ENCODE assay signal across 8 cellular contexts in the genomic region with DNA sequence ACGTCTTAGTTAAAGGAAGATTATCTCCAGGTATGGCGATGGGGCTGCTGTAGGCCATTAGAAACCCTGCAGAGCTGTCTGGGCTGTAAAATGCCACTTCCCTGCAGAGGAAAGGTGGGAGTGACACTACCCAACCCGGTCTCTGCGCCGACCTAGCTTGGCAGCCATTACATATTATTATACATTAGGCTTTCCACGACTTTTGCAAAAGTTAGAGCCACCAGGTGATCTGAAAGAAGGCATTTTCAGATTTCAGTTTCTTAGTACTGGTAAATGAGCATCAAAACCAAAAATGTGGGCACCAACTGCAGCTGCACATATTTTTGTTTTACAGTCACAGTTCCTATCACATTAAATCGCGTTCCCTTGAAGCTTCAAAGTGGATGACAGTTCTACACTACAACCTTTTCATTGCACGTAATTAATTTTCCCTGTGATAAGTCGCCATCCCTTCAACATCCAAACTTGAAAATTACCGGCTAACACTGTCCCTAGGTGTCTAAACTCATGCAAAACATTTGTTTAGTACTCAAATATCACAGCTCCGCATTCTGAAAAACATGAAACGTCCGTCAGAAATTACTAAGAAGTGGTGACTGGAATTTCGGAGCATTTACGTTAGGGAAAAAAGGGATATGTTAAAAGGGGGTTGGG.
DNase-seq lines count a peak whose midpoint lies in the region; ATAC-seq, FAIRE-seq and TF ChIP-seq lines count a peak whose summit lies in the region.

No MANE protein-coding gene starts in this region.

- peak overlapping the region; percentile 89 for H3K4me2 ChIP-seq in K562 (ENCODE audit: insufficient read depth, low read length)

- no peak for TF ChIP-seq EP300 in K562 (IDR thresholded peaks at IDR 0.05; ENCODE audit: low read length)

- DNase-seq in CD4-positive, alpha-beta T cell, result peak in 1 of 10 experiments; percentile 16
- DNase-seq in NCI-H1417 treated with DMSO at 0.1 percent for 48 hours (lab: John Stamatoyannopoulos, UW) (peak; percentile 52), K562 (ENCODE audit: extremely low read depth in 1 of 4, low spot score in 3 of 4) (peak in 2 of 4 experiments; percentile 38 to 44), GM13976 (ENCODE audit: low spot score) (no peak), CD1c-positive myeloid dendritic cell (ENCODE audit: extremely low spot score) (no peak), NK-92 (lab: John Stamatoyannopoulos, UW; ENCODE audit: unreplicated experiment) (no peak)
- peak in 1 of 9 donors; percentile 19 for DNase-seq in naive thymus-derived CD4-positive, alpha-beta T cell

- no peak for ATAC-seq in CD4-positive, alpha-beta T cell (ENCODE audit: poor library complexity)
- peak; percentile 39 for ATAC-seq in K562
- no peak for ATAC-seq in naive thymus-derived CD4-positive, alpha-beta T cell
- ATAC-seq in HG03565 (IDR thresholded peaks at IDR 0.05; ENCODE audit: unreplicated experiment), result no peak

- peak overlapping the region; percentile 95 for H2AFZ ChIP-seq in K562 (ENCODE audit: low read depth, low read length)

- 4% methylated on average over 16 of the region's 16 CpGs for WGBS in K562 (ENCODE audit: insufficient coverage, low coverage, missing lambda C conversion rate)

- H3K9me3 Mint-ChIP-seq in CD4-positive, alpha-beta T cell, result no peaks in the 10 kb centered on the region
- H3K9me3 Mint-ChIP-seq in naive thymus-derived CD4-positive, alpha-beta T cell, result no peaks in the 10 kb centered on the region

- H3K4me1 Mint-ChIP-seq in CD4-positive, alpha-beta T cell (ENCODE audit: low read depth), result peaks cover 69% of the 10 kb centered on the region
- peaks cover 25 to 83% (median 70%) of the 10 kb centered on the region in 7 donors for H3K4me1 Mint-ChIP-seq in naive thymus-derived CD4-positive, alpha-beta T cell

- H3K9me1 ChIP-seq in K562 (ENCODE audit: control insufficient read depth, insufficient read depth, low read length), result no peaks in the 10 kb centered on the region

- peak overlapping the region; percentile 88 for H3K4me3 Mint-ChIP-seq in CD4-positive, alpha-beta T cell
- H3K4me3 Mint-ChIP-seq in naive thymus-derived CD4-positive, alpha-beta T cell, result peak overlapping the region; percentile 63 to 93 (median 88)

- POLR2A ChIA-PET in CD4-positive, alpha-beta T cell (lab: Charles Lee), result interaction anchor here (0.9 to 7.5 kb wide), 14 partner anchors 9 to 96 kb away, joined by 3 to 224 read pairs (median 19); partner anchors contain the start of gene CHD2
- POLR2A ChIA-PET in K562 (lab: Yijun Ruan, JAX), result interaction anchor here (0.8 to 5.0 kb wide), 10 partner anchors 9 to 645 kb away, joined by 3 to 58 read pairs (median 6); partner anchors contain the start of gene CHD2
- POLR2A ChIA-PET in naive thymus-derived CD4-positive, alpha-beta T cell (lab: Charles Lee), result interaction anchor here (0.6 to 11.4 kb wide), 19 partner anchors 8 to 98 kb away, joined by 3 to 362 read pairs (median 12); partner anchors contain the start of gene CHD2

- peak overlapping the region; percentile 91 for H3K27ac ChIP-seq in CD4-positive, alpha-beta T cell (ENCODE audit: low read depth, low read length)
- peak overlapping the region; percentile 80 for H3K27ac ChIP-seq in K562 (ENCODE audit: extremely low read depth, low read depth, low read length)
- H3K27ac ChIP-seq in naive thymus-derived CD4-positive, alpha-beta T cell (ENCODE audit: low read depth, low read length), result peak overlapping the region; percentile 86

- H3K9ac ChIP-seq in K562 (ENCODE audit: insufficient read depth in 1 of 2, low read depth in 2 of 2, low read length in 2 of 2), result peak overlapping the region; percentile 76 to 85; a peak in 3 of 4 replicates

- no peaks in the 10 kb centered on the region for H3K36me3 ChIP-seq in K562 (ENCODE audit: control insufficient read depth, insufficient read depth, low read length)
- H3K36me3 ChIP-seq in naive thymus-derived CD4-positive, alpha-beta T cell (ENCODE audit: control insufficient read depth in 2 of 3, insufficient read depth in 3 of 3, low read length in 3 of 3), result no peaks in the 10 kb centered on the region

- no peaks in the 10 kb centered on the region for H3K36me3 Mint-ChIP-seq in CD4-positive, alpha-beta T cell (ENCODE audit: low read depth)
- H3K36me3 Mint-ChIP-seq in naive thymus-derived CD4-positive, alpha-beta T cell, result peaks cover 0 to 3% (median 0%) of the 10 kb centered on the region in 5 donors

- H3K27ac Mint-ChIP-seq in CD4-positive, alpha-beta T cell, result peak overlapping the region; percentile 79
- H3K27ac Mint-ChIP-seq in naive thymus-derived CD4-positive, alpha-beta T cell, result peak overlapping the region; percentile 78 to 98 (median 91)

- H3K4me1 ChIP-seq in K562 (replicated peaks in 1 of 2; ENCODE audit: control insufficient read depth in 2 of 2, insufficient read depth in 2 of 2, low read length in 2 of 2), result peaks cover 24 to 32% of the 10 kb centered on the region in 2 experiments
- H3K4me1 ChIP-seq in naive thymus-derived CD4-positive, alpha-beta T cell (ENCODE audit: control insufficient read depth in 2 of 2, insufficient read depth in 2 of 2, low read length in 2 of 2), result peaks cover 16 to 58% of the 10 kb centered on the region in 2 donors

- TF ChIP-seq CTCF in CD4-positive, alpha-beta T cell (IDR thresholded peaks at IDR 0.05), result no peak
- TF ChIP-seq CTCF in K562 (IDR thresholded peaks at IDR 0.05 in 2 of 3, conservative IDR thresholded peaks at IDR 0.05 in 1 of 3; ENCODE audit: insufficient read depth in 2 of 3, low read depth in 1 of 3, low read length in 3 of 3) (no peak), GM13976 (IDR thresholded peaks at IDR 0.05; ENCODE audit: borderline replicate concordance, control extremely low read depth, extremely low read depth, insufficient read depth, missing control alignments) (no peak)

- peak overlapping the region; percentile 25 for H3K4me3 ChIP-seq in K562
- peak overlapping the region; percentile 76 for H3K4me3 ChIP-seq in naive thymus-derived CD4-positive, alpha-beta T cell (ENCODE audit: low read length)

- TF ChIP-seq RAD21 in K562 (CRISPR knock-in tag; conservative IDR thresholded peaks at IDR 0.05 in 1 of 2, IDR thresholded peaks at IDR 0.05 in 1 of 2), result no peak

- CTCF ChIA-PET in CD4-positive, alpha-beta T cell (lab: Charles Lee), result interaction anchor here (1.3 to 4.1 kb wide), 4 partner anchors 10 to 99 kb away, joined by 3 to 37 read pairs (median 10); no protein-coding TSS in a partner anchor
- CTCF ChIA-PET in K562 (lab: Yijun Ruan, JAX; ENCODE audit: low intra/inter-chr PET ratio), result no interaction called here
- CTCF ChIA-PET in naive thymus-derived CD4-positive, alpha-beta T cell (lab: Charles Lee), result interaction anchor here (0.7 to 6.0 kb wide), 5 partner anchors 9 to 97 kb away, joined by 3 to 39 read pairs (median 5); partner anchors contain the start of gene CHD2

- H3K9me3 ChIP-seq in CD4-positive, alpha-beta T cell (ENCODE audit: control insufficient read depth, low read length), result no peaks in the 10 kb centered on the region
- no peaks in the 10 kb centered on the region for H3K9me3 ChIP-seq in K562 (replicated peaks; ENCODE audit: control insufficient read depth, insufficient read depth, low read depth, low read length)
- no peaks in the 10 kb centered on the region for H3K9me3 ChIP-seq in naive thymus-derived CD4-positive, alpha-beta T cell (ENCODE audit: control insufficient read depth in 2 of 3, low read length in 3 of 3)

- no peaks in the 10 kb centered on the region for H3K79me2 ChIP-seq in K562 (ENCODE audit: control insufficient read depth, insufficient read depth, low read length)

- TF ChIP-seq POLR2A in K562 (conservative IDR thresholded peaks at IDR 0.05), result no peak

- in situ Hi-C loops in K562 (cut with MboI), result no loop called here
- in situ Hi-C loops in GM13976 (cut with MboI; ENCODE audit: low sequenced_read_pairs, unreplicated experiment), result no loop called here

- no peaks in the 10 kb centered on the region for H3K27me3 Mint-ChIP-seq in CD4-positive, alpha-beta T cell
- H3K27me3 Mint-ChIP-seq in naive thymus-derived CD4-positive, alpha-beta T cell, result no peaks in the 10 kb centered on the region

- BruUV-seq in K562 (replicated peaks; lab: Mats Ljungman, UMichigan), result no TSS peak

- FAIRE-seq in K562 (lab: Jason Lieb, UNC), result peak; percentile 6

- no peaks in the 10 kb centered on the region for H4K20me1 ChIP-seq in K562 (replicated peaks; ENCODE audit: control insufficient read depth, insufficient read depth, low read length)

- intact Hi-C loops in CD4-positive, alpha-beta T cell (cut with DNase I, micrococcal nuclease), result no loop called here
- intact Hi-C loops in K562 (cut with micrococcal nuclease), result loop anchor here (2.0 to 10.0 kb wide), 2 partner anchors 64 to 1784 kb away; no protein-coding TSS in a partner anchor
- intact Hi-C loops in naive thymus-derived CD4-positive, alpha-beta T cell (cut with micrococcal nuclease), result no loop called here

- H3K27me3 ChIP-seq in CD4-positive, alpha-beta T cell (ENCODE audit: control insufficient read depth, insufficient read depth, low read length), result no peaks in the 10 kb centered on the region
- H3K27me3 ChIP-seq in K562 (ENCODE audit: control insufficient read depth in 2 of 2, insufficient read depth in 2 of 2, low read length in 2 of 2), result no peaks in the 10 kb centered on the region
- H3K27me3 ChIP-seq in naive thymus-derived CD4-positive, alpha-beta T cell (ENCODE audit: control insufficient read depth in 2 of 2, insufficient read depth in 2 of 2, low read length in 2 of 2), result no peaks in the 10 kb centered on the region

TF ChIP-seq in K562, 482 proteins besides CTCF, POLR2A, EP300 and RAD21 (continues in another document):
- TF ChIP-seq YY1 (IDR thresholded peaks at IDR 0.05; ENCODE audit: borderline replicate concordance in 1 of 3, control insufficient read depth in 1 of 3, extremely low read depth in 1 of 3, insufficient read depth in 3 of 3, insufficient read length in 1 of 3, insufficient replicate concordance in 2 of 3, low read depth in 1 of 3, low read length in 2 of 3) (peak in 1 of 3 experiments; percentile 68), PATZ1 (CRISPR knock-in tag; IDR thresholded peaks at IDR 0.05; ENCODE audit: borderline replicate concordance) (no peak), MYBL2 (IDR thresholded peaks at IDR 0.05; ENCODE audit: low read depth) (no peak), MYBL2 (CRISPR knock-in tag; IDR thresholded peaks at IDR 0.05; ENCODE audit: borderline replicate concordance) (no peak)
